Comparison of ENCODE assay signal across 19 cellular contexts in the genomic region with DNA sequence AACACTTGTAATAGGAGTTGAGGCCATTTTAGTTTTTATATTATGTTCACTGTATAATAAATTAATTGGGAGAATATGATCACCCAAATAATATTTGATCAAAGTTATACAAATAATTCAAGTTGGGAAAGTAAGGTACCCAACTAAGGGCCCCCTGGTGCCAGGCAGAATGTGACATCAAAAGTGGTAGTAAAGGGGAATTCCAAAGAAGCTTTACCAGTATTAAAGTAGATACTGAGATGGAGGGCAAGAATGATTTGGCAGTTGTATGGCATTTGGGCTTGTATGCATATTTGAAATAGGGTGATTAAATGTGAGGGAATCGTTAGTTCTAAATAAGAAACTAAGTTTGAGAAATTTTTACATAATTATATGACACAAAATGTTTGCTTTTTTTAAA. TPM values are rescaled to one million over a fixed set of nuclear protein-coding genes. Genes with fewer than 3 reads are reported as not detected.
DNase-seq lines count a peak whose midpoint lies in the region; ATAC-seq, FAIRE-seq and TF ChIP-seq lines count a peak whose summit lies in the region.
"Had no signal": no experiment of that assay in that cellular context is flagged by ENCODE, and none has a peak within 500 bp of the region (broad histone marks: within the 10 kb centered on the region; RNA-seq: fewer than 3 reads in every experiment).

No MANE protein-coding gene starts in this region.

- RAD21 ChIA-PET in GM12878 (lab: Charles Lee; ENCODE audit: unreplicated experiment) = interaction anchor here (0.9 to 3.3 kb wide), 4 partner anchors 15 to 245 kb away, joined by 3 to 12 read pairs (median 6); no protein-coding TSS in a partner anchor

- H3K27ac ChIP-seq in GM12878 (ENCODE audit: control insufficient read depth, insufficient read depth) = no peak overlapping the region
- H3K27ac ChIP-seq: BLaER1 treated with 17β-estradiol and CSF1 and Interleukin-3, amounts not matched to agents 10 nM and 100 nM had no signal

- no peak overlapping the region for H3K4me2 ChIP-seq in GM12878 (ENCODE audit: control insufficient read depth, insufficient read depth)
- H3K4me2 ChIP-seq: BLaER1 treated with 17β-estradiol and CSF1 and Interleukin-3, amounts not matched to agents 10 nM and 100 nM had no signal

- ATAC-seq in natural killer cell = peak in 2 of 3 donors; percentile 38 to 49
- ATAC-seq in natural killer cell treated with Interleukin-12 subunit alpha and Interleukin-12 subunit beta and Interleukin-15 and Interleukin-18, amount 100 ng/mL, for 72 hours = no peak
- peak; percentile 58 for ATAC-seq in GM12878
- no peak for ATAC-seq in stimulated activated naive CD8-positive, alpha-beta T cell treated with anti-CD3 and anti-CD28 coated beads, Interleukin-15, amount 100 ng/mL, for 72 hours
- ATAC-seq: HepG2 had no signal

- 0% methylated on average over 1 of the region's 1 CpG for WGBS in GM12878 (ENCODE audit: insufficient coverage, insufficient replicate concordance, low lambda C conversion rate, missing lambda C conversion rate)

- in situ Hi-C loops in GM12878 (cut with MboI) = no loop called here

- POLR2A ChIA-PET in activated CD4-positive, alpha-beta memory T cell treated with anti-CD3 and anti-CD28 coated beads for 36 hours (lab: Charles Lee) = no interaction called here
- POLR2A ChIA-PET in activated CD4-positive, alpha-beta memory T cell treated with anti-CD3 and anti-CD28 coated beads, Interleukin-2, amount 10 ng/mL, durations not matched to agents 7 days and 5 days (lab: Charles Lee) = interaction anchor here (1.4 kb wide), 1 partner anchor 11 kb away, joined by 3 read pairs; no protein-coding TSS in a partner anchor
- POLR2A ChIA-PET in GM12878 (lab: Charles Lee) = interaction anchor here (1.2 kb wide), 1 partner anchor 28 kb away, joined by 3 read pairs; no protein-coding TSS in a partner anchor

- no peak overlapping the region for H3K4me3 Mint-ChIP-seq in activated CD4-positive, alpha-beta memory T cell treated with anti-CD3 and anti-CD28 coated beads for 36 hours
- H3K4me3 Mint-ChIP-seq in activated CD4-positive, alpha-beta memory T cell treated with anti-CD3 and anti-CD28 coated beads, Interleukin-2, amount 10 ng/mL, durations not matched to agents 7 days and 5 days = no peak overlapping the region
- no peak overlapping the region for H3K4me3 Mint-ChIP-seq in natural killer cell
- H3K4me3 Mint-ChIP-seq in natural killer cell treated with Interleukin-12 subunit alpha and Interleukin-12 subunit beta and Interleukin-15 and Interleukin-18, amount 100 ng/mL, for 72 hours = no peak overlapping the region
- no peak overlapping the region for H3K4me3 Mint-ChIP-seq in stimulated activated naive CD8-positive, alpha-beta T cell treated with anti-CD3 and anti-CD28 coated beads, Interleukin-15, amount 100 ng/mL, for 72 hours
- H3K4me3 Mint-ChIP-seq: CD4-positive, alpha-beta T cell had no signal

- H3K27me3 Mint-ChIP-seq in activated CD4-positive, alpha-beta memory T cell treated with anti-CD3 and anti-CD28 coated beads for 36 hours = no peaks in the 10 kb centered on the region
- H3K27me3 Mint-ChIP-seq in activated CD4-positive, alpha-beta memory T cell treated with anti-CD3 and anti-CD28 coated beads, Interleukin-2, amount 10 ng/mL, durations not matched to agents 7 days and 5 days = no peaks in the 10 kb centered on the region
- H3K27me3 Mint-ChIP-seq in natural killer cell (ENCODE audit: low read depth in 2 of 2) = no peaks in the 10 kb centered on the region
- H3K27me3 Mint-ChIP-seq in natural killer cell treated with Interleukin-12 subunit alpha and Interleukin-12 subunit beta and Interleukin-15 and Interleukin-18, amount 100 ng/mL, for 72 hours = no peaks in the 10 kb centered on the region
- no peaks in the 10 kb centered on the region for H3K27me3 Mint-ChIP-seq in stimulated activated naive CD8-positive, alpha-beta T cell treated with anti-CD3 and anti-CD28 coated beads, Interleukin-15, amount 100 ng/mL, for 72 hours
- H3K27me3 Mint-ChIP-seq: CD4-positive, alpha-beta T cell had no signal

- TF ChIP-seq RAD21 in GM12878 (IDR thresholded peaks at IDR 0.05; ENCODE audit: insufficient read depth, low read depth, low read length) = no peak

- CTCF ChIA-PET in activated CD4-positive, alpha-beta memory T cell treated with anti-CD3 and anti-CD28 coated beads for 36 hours (lab: Charles Lee) = no interaction called here
- CTCF ChIA-PET in activated CD4-positive, alpha-beta memory T cell treated with anti-CD3 and anti-CD28 coated beads, Interleukin-2, amount 10 ng/mL, durations not matched to agents 7 days and 5 days (lab: Charles Lee) = no interaction called here
- CTCF ChIA-PET in GM12878 (lab: Yijun Ruan, JAX) = interaction anchor here (1.6 to 2.5 kb wide), 2 partner anchors 17 to 245 kb away, joined by 3 to 7 read pairs; no protein-coding TSS in a partner anchor

- TF ChIP-seq CTCF in natural killer cell (IDR thresholded peaks at IDR 0.05) (no peak), GM12878 (IDR thresholded peaks at IDR 0.05 in 2 of 3, conservative IDR thresholded peaks at IDR 0.05 in 1 of 3; ENCODE audit: control insufficient read depth in 2 of 3, extremely low read depth in 1 of 3, insufficient read depth in 1 of 3, low read depth in 3 of 3, low read length in 3 of 3) (no peak)

- no peak overlapping the region for H3K4me3 ChIP-seq in GM12878
- H3K4me3 ChIP-seq: BLaER1 treated with 17β-estradiol and CSF1 and Interleukin-3, amounts not matched to agents 10 nM and 100 nM; HAP-1 had no signal

- no peaks in the 10 kb centered on the region for H4K20me1 ChIP-seq in GM12878 (ENCODE audit: control insufficient read depth, insufficient read depth)

- no peak for FAIRE-seq in GM12878 (lab: Jason Lieb, UNC)
- FAIRE-seq in H54 (lab: Jason Lieb, UNC) = no peak
- FAIRE-seq: GM12891, GM19239, HepG2, HTR-8/SVneo had no signal

- peaks cover 28% of the 10 kb centered on the region for H3K4me1 Mint-ChIP-seq in activated CD4-positive, alpha-beta memory T cell treated with anti-CD3 and anti-CD28 coated beads for 36 hours (ENCODE audit: low read depth)
- peaks cover 7% of the 10 kb centered on the region for H3K4me1 Mint-ChIP-seq in activated CD4-positive, alpha-beta memory T cell treated with anti-CD3 and anti-CD28 coated beads, Interleukin-2, amount 10 ng/mL, durations not matched to agents 7 days and 5 days
- peaks cover 18 to 28% of the 10 kb centered on the region in 2 donors for H3K4me1 Mint-ChIP-seq in natural killer cell
- H3K4me1 Mint-ChIP-seq in natural killer cell treated with Interleukin-12 subunit alpha and Interleukin-12 subunit beta and Interleukin-15 and Interleukin-18, amount 100 ng/mL, for 72 hours (ENCODE audit: low read depth in 2 of 2) = peaks cover 27 to 28% of the 10 kb centered on the region in 2 donors
- peaks cover 35% of the 10 kb centered on the region for H3K4me1 Mint-ChIP-seq in stimulated activated naive CD8-positive, alpha-beta T cell treated with anti-CD3 and anti-CD28 coated beads, Interleukin-15, amount 100 ng/mL, for 72 hours

- TF ChIP-seq POLR2A in GM12878 (IDR thresholded peaks at IDR 0.05; ENCODE audit: low read depth, low read length) (no peak), H54 (IDR thresholded peaks at IDR 0.05; ENCODE audit: low read depth, low read length) (no peak)

- intact Hi-C loops in activated CD4-positive, alpha-beta memory T cell treated with anti-CD3 and anti-CD28 coated beads for 36 hours (cut with micrococcal nuclease) = no loop called here
- intact Hi-C loops in natural killer cell (cut with micrococcal nuclease) = no loop called here
- intact Hi-C loops in GM12878 (cut with micrococcal nuclease; ENCODE audit: unreplicated experiment) = no loop called here

- H3K36me3 ChIP-seq in GM12878 (ENCODE audit: control insufficient read depth in 2 of 2, insufficient read depth in 2 of 2, low read length in 1 of 2) = no peaks in the 10 kb centered on the region
- H3K36me3 ChIP-seq: HAP-1 had no signal

- no peak for TF ChIP-seq EP300 in GM12878 (IDR thresholded peaks at IDR 0.05; ENCODE audit: borderline replicate concordance in 1 of 2, control insufficient read depth in 1 of 2, low read depth in 2 of 2, low read length in 2 of 2)

- H3K9me3 ChIP-seq in GM12878 (replicated peaks; ENCODE audit: control insufficient read depth, insufficient read depth, low read length) = no peaks in the 10 kb centered on the region
- H3K9me3 ChIP-seq: HAP-1 had no signal

- H2AFZ ChIP-seq in GM12878 (ENCODE audit: control insufficient read depth, low read depth, low read length) = no peak overlapping the region

- no peak overlapping the region for H3K9ac ChIP-seq in GM12878 (ENCODE audit: control insufficient read depth, insufficient read depth, low read length)
- H3K9ac ChIP-seq: BLaER1 treated with 17β-estradiol and CSF1 and Interleukin-3, amounts not matched to agents 10 nM and 100 nM had no signal

- no TSS peak for BruUV-seq in GM12878 (replicated peaks; lab: Mats Ljungman, UMichigan)

- SMC1A ChIA-PET in GM12878 (lab: Charles Lee; ENCODE audit: uncharacterized antibody, unreplicated experiment) = interaction anchor here (0.7 to 3.2 kb wide), 4 partner anchors 29 to 251 kb away, joined by 3 to 14 read pairs (median 3); no protein-coding TSS in a partner anchor

- no peaks in the 10 kb centered on the region for H3K4me1 ChIP-seq in GM12878 (ENCODE audit: control insufficient read depth, insufficient read depth, low read length)

- no peaks in the 10 kb centered on the region for H3K36me3 Mint-ChIP-seq in activated CD4-positive, alpha-beta memory T cell treated with anti-CD3 and anti-CD28 coated beads for 36 hours
- no peaks in the 10 kb centered on the region for H3K36me3 Mint-ChIP-seq in activated CD4-positive, alpha-beta memory T cell treated with anti-CD3 and anti-CD28 coated beads, Interleukin-2, amount 10 ng/mL, durations not matched to agents 7 days and 5 days (ENCODE audit: low read depth)
- no peaks in the 10 kb centered on the region for H3K36me3 Mint-ChIP-seq in natural killer cell
- H3K36me3 Mint-ChIP-seq in natural killer cell treated with Interleukin-12 subunit alpha and Interleukin-12 subunit beta and Interleukin-15 and Interleukin-18, amount 100 ng/mL, for 72 hours = no peaks in the 10 kb centered on the region

- H3K27ac Mint-ChIP-seq in activated CD4-positive, alpha-beta memory T cell treated with anti-CD3 and anti-CD28 coated beads for 36 hours = peak overlapping the region; percentile 30
- no peak overlapping the region for H3K27ac Mint-ChIP-seq in activated CD4-positive, alpha-beta memory T cell treated with anti-CD3 and anti-CD28 coated beads, Interleukin-2, amount 10 ng/mL, durations not matched to agents 7 days and 5 days
- peak overlapping the region in 1 of 2 donors; percentile 29 for H3K27ac Mint-ChIP-seq in natural killer cell
- no peak overlapping the region for H3K27ac Mint-ChIP-seq in natural killer cell treated with Interleukin-12 subunit alpha and Interleukin-12 subunit beta and Interleukin-15 and Interleukin-18, amount 100 ng/mL, for 72 hours
- peak overlapping the region; percentile 74 to 86 for H3K27ac Mint-ChIP-seq in stimulated activated naive CD8-positive, alpha-beta T cell treated with anti-CD3 and anti-CD28 coated beads, Interleukin-15, amount 100 ng/mL, for 72 hours
- H3K27ac Mint-ChIP-seq: CD4-positive, alpha-beta T cell had no signal

- peaks cover 12% of the 10 kb centered on the region for H3K79me2 ChIP-seq in GM12878 (ENCODE audit: control insufficient read depth, insufficient read depth, low read length)

- no peak for DNase-seq in activated CD4-positive, alpha-beta memory T cell treated with anti-CD3 and anti-CD28 coated beads for 36 hours
- no peak for DNase-seq in activated CD4-positive, alpha-beta memory T cell treated with anti-CD3 and anti-CD28 coated beads, Interleukin-2, amount 10 ng/mL, durations not matched to agents 7 days and 5 days
- DNase-seq in natural killer cell (no peak), GM12878 (ENCODE audit: low read depth, low spot score) (no peak), hepatic stellate cell (ENCODE audit: low spot score) (no peak), H54 (ENCODE audit: insufficient read length, low spot score) (no peak)
- DNase-seq in natural killer cell treated with Interleukin-12 subunit alpha and Interleukin-12 subunit beta and Interleukin-15 and Interleukin-18, amount 100 ng/mL, for 72 hours (ENCODE audit: low spot score) = no peak
- DNase-seq in stimulated activated naive CD8-positive, alpha-beta T cell treated with anti-CD3 and anti-CD28 coated beads, Interleukin-15, amount 100 ng/mL, for 72 hours = no peak
- DNase-seq: 8988T; Calu3; CD4-positive, alpha-beta T cell; DMS 273 treated with DMSO at 0.1 percent for 48 hours; GOT3 had no signal

- H3K9me3 Mint-ChIP-seq in activated CD4-positive, alpha-beta memory T cell treated with anti-CD3 and anti-CD28 coated beads for 36 hours = no peaks in the 10 kb centered on the region
- no peaks in the 10 kb centered on the region for H3K9me3 Mint-ChIP-seq in activated CD4-positive, alpha-beta memory T cell treated with anti-CD3 and anti-CD28 coated beads, Interleukin-2, amount 10 ng/mL, durations not matched to agents 7 days and 5 days
- H3K9me3 Mint-ChIP-seq in natural killer cell = no peaks in the 10 kb centered on the region
- H3K9me3 Mint-ChIP-seq in natural killer cell treated with Interleukin-12 subunit alpha and Interleukin-12 subunit beta and Interleukin-15 and Interleukin-18, amount 100 ng/mL, for 72 hours = no peaks in the 10 kb centered on the region
- H3K9me3 Mint-ChIP-seq in stimulated activated naive CD8-positive, alpha-beta T cell treated with anti-CD3 and anti-CD28 coated beads, Interleukin-15, amount 100 ng/mL, for 72 hours = no peaks in the 10 kb centered on the region
- H3K9me3 Mint-ChIP-seq: CD4-positive, alpha-beta T cell had no signal

- no peaks in the 10 kb centered on the region for H3K27me3 ChIP-seq in GM12878 (replicated peaks in 1 of 2; ENCODE audit: control insufficient read depth in 2 of 2, insufficient read depth in 2 of 2, low read length in 1 of 2)
- H3K27me3 ChIP-seq: BLaER1 treated with 17β-estradiol and CSF1 and Interleukin-3, amounts not matched to agents 10 nM and 100 nM had no signal

RNA-seq across cellular contexts. Expression of a gene that starts 17.7 kb away (rescaled TPM):
- total RNA-seq in activated CD4-positive, alpha-beta memory T cell treated with anti-CD3 and anti-CD28 coated beads for 36 hours = 1 to 10 TPM; 7.0 to 8.3 TPM
- 1 to 10 TPM; 7.8 to 9.7 TPM for total RNA-seq in activated CD4-positive, alpha-beta memory T cell treated with anti-CD3 and anti-CD28 coated beads, Interleukin-2, amount 10 ng/mL, durations not matched to agents 7 days and 5 days
- total RNA-seq in natural killer cell (10 to 100 TPM; 12.3 to 13.0 (median 12.7) TPM), GM12878 (2014; rRNA removed) (7.9 and 8.5 TPM in 2 replicates), GM12878 (2014; rRNA removed; fragmentation: Illumina TruSeq; extraction: Trizol) (7.1 and 7.8 TPM in 2 replicates), GM12878 (2021) (8.7 and 9.4 TPM in 2 replicates)
- total RNA-seq in natural killer cell treated with Interleukin-12 subunit alpha and Interleukin-12 subunit beta and Interleukin-15 and Interleukin-18, amount 100 ng/mL, for 72 hours = 10 to 100 TPM; 10.3 to 12.2 TPM
- total RNA-seq in GM12878 (2013; cell fraction: nucleolus; rRNA removed) = 17.6 and 18.4 TPM in 2 replicates
- polyA plus RNA-seq in GM12878 (2011; ENCODE audit: low read depth) = 2.5 TPM
- polyA plus RNA-seq in GM12878 (2011; rRNA removed) (10.3 and 18.3 TPM in 2 replicates), GM12878 (2014; fragmentation: Illumina TruSeq; extraction: Trizol) (10.2 and 17.7 TPM in 2 replicates), GM12878 (2014; fragmentation: Nextera tagmentation; extraction: Ambion mirVana) (1 to 10 TPM; 2.3 to 2.4 TPM), GM12878 (2014; rRNA removed) (6.3 and 7.0 TPM in 2 replicates), GM12878 (2016; fragmentation: Nextera tagmentation; extraction: Ambion mirVana) (10 to 100 TPM; 12.7 to 14.9 TPM)
- polyA plus RNA-seq in GM12878 (2011; cell fraction: cytosol; rRNA removed) = 3.5 and 3.6 TPM in 2 replicates
- polyA plus RNA-seq in GM12878 (2011; cell fraction: nucleus; rRNA removed) = 4.6 and 5.5 TPM in 2 replicates
- polyA plus RNA-seq in GM12878 (2012) = 4.1 and 4.8 TPM in 2 replicates
- polyA minus RNA-seq in GM12878 (2011; rRNA and poly(A)+ RNA removed) = 5.5 and 8.9 TPM in 2 replicates
- 4.7 and 5.4 TPM in 2 replicates for polyA minus RNA-seq in GM12878 (2011; cell fraction: cytosol; rRNA and poly(A)+ RNA removed)
- 4.7 and 7.4 TPM in 2 replicates for polyA minus RNA-seq in GM12878 (2011; cell fraction: nucleus; rRNA and poly(A)+ RNA removed)

Comparison
In these comparisons a context has a peak if more than half of its experiments do, and no peak if none do; other contexts are left out.
1. H3K27ac Mint-ChIP-seq: peak in activated CD4-positive, alpha-beta memory T cell treated with anti-CD3 and anti-CD28 coated beads for 36 hours (single experiment) and stimulated activated naive CD8-positive, alpha-beta T cell treated with anti-CD3 and anti-CD28 coated beads, Interleukin-15, amount 100 ng/mL, for 72 hours (2 of 2); none in activated CD4-positive, alpha-beta memory T cell treated with anti-CD3 and anti-CD28 coated beads, Interleukin-2, amount 10 ng/mL, durations not matched to agents 7 days and 5 days (single experiment) and natural killer cell treated with Interleukin-12 subunit alpha and Interleukin-12 subunit beta and Interleukin-15 and Interleukin-18, amount 100 ng/mL, for 72 hours (0 of 2).
2. ATAC-seq: peak in natural killer cell (2 of 3) and GM12878 (single experiment); none in natural killer cell treated with Interleukin-12 subunit alpha and Interleukin-12 subunit beta and Interleukin-15 and Interleukin-18, amount 100 ng/mL, for 72 hours (0 of 2) and stimulated activated naive CD8-positive, alpha-beta T cell treated with anti-CD3 and anti-CD28 coated beads, Interleukin-15, amount 100 ng/mL, for 72 hours (single experiment).